9 cellular contexts compared by ENCODE assay signal in genomic region chr1:70706381-70707173, GRCh38.
DNase-seq lines count a peak whose midpoint lies in the region; ATAC-seq and TF ChIP-seq lines count a peak whose summit lies in the region.
"Had no signal": no experiment of that assay in that cellular context is flagged by ENCODE, and none has a peak within 500 bp of the region (broad histone marks: within the 10 kb centered on the region; RNA-seq: fewer than 3 reads in every experiment).

No MANE protein-coding gene starts in this region.

- peaks cover 14% of the 10 kb centered on the region for H3K27me3 ChIP-seq in RWPE2 (ENCODE audit: insufficient read depth, poor library complexity, severe bottlenecking)
- H3K27me3 ChIP-seq in muscle layer of colon (ENCODE audit: control insufficient read depth in 1 of 2, insufficient read depth in 2 of 2, low read length in 2 of 2): no peaks in the 10 kb centered on the region
- no peaks in the 10 kb centered on the region for H3K27me3 ChIP-seq in tibial nerve

- WGBS in tibial nerve, 2 donors: 13 to 18% methylated on average over 33 to 34 of the region's 34 CpGs

- H3K9me3 ChIP-seq in RWPE2 (ENCODE audit: severe bottlenecking): no peaks in the 10 kb centered on the region
- H3K9me3 ChIP-seq in muscle layer of colon (ENCODE audit: low read length): no peaks in the 10 kb centered on the region
- H3K9me3 ChIP-seq in tibial nerve: no peaks in the 10 kb centered on the region

- no peak for TF ChIP-seq EP300 in tibial nerve (IDR thresholded peaks at IDR 0.05)

- H3K4me1 ChIP-seq in RWPE2 (ENCODE audit: insufficient read depth, poor library complexity, severe bottlenecking) (no peaks in the 10 kb centered on the region), muscle layer of colon (ENCODE audit: insufficient read depth, low read length) (no peaks in the 10 kb centered on the region), tibial nerve (peaks cover 0 to 14% (median 0%) of the 10 kb centered on the region in 4 donors)

- ATAC-seq in RWPE2 (ENCODE audit: low read depth): 0 out of 3 replicates have a peak, but pooled peaks have one; percentile 21
- no peak for ATAC-seq in HG03097 (IDR thresholded peaks at IDR 0.05; ENCODE audit: low FRiP score, unreplicated experiment)
- ATAC-seq in HG02938 (IDR thresholded peaks at IDR 0.05; ENCODE audit: unreplicated experiment): no peak
- ATAC-seq: activated T-cell treated with anti-CD3 and anti-CD28 coated beads, Interleukin-2, amount 50 U/mL, for 4 hours had no signal

- TF ChIP-seq CTCF in RWPE2 (IDR thresholded peaks at IDR 0.05; ENCODE audit: poor library complexity, severe bottlenecking) (no peak), foreskin fibroblast (IDR thresholded peaks at IDR 0.05; ENCODE audit: low read depth, low read length) (no peak), tibial nerve (IDR thresholded peaks at IDR 0.05) (no peak)

- DNase-seq in RWPE2 (ENCODE audit: low spot score) (no peak), foreskin fibroblast (peak in 1 of 2 donors; percentile 2), tibial nerve (ENCODE audit: low spot score in 2 of 2) (no peak), T-helper 1 cell (no peak)
- no peak for DNase-seq in stimulated activated CD4-positive, alpha-beta T cell treated with anti-CD3 and anti-CD28 coated beads, Interleukin-4, amount 100 ng/mL, for 4 hours
- DNase-seq: activated T-cell treated with anti-CD3 and anti-CD28 coated beads, Interleukin-2, amount 50 U/mL, for 4 hours had no signal

- H3K4me3 ChIP-seq in RWPE2 (ENCODE audit: severe bottlenecking): no peak overlapping the region
- peak overlapping the region; percentile 35 to 52 for H3K4me3 ChIP-seq in foreskin fibroblast (ENCODE audit: low read depth in 1 of 2, low read length in 2 of 2)
- peak overlapping the region; percentile 29 to 36 for H3K4me3 ChIP-seq in muscle layer of colon (ENCODE audit: low read depth in 1 of 2, low read length in 2 of 2)
- peak overlapping the region in 3 of 4 donors; percentile 10 to 40 (median 34) for H3K4me3 ChIP-seq in tibial nerve

- H3K27ac ChIP-seq in RWPE2 (ENCODE audit: poor library complexity, severe bottlenecking) (no peak overlapping the region), muscle layer of colon (ENCODE audit: low read depth, low read length) (no peak overlapping the region), tibial nerve (no peak overlapping the region)

- no peak overlapping the region for H3K9ac ChIP-seq in muscle layer of colon (ENCODE audit: low read length)

- H3K36me3 ChIP-seq in RWPE2 (ENCODE audit: low read depth): no peaks in the 10 kb centered on the region
- no peaks in the 10 kb centered on the region for H3K36me3 ChIP-seq in muscle layer of colon (ENCODE audit: insufficient read depth, low read length)
- no peaks in the 10 kb centered on the region for H3K36me3 ChIP-seq in tibial nerve

- TF ChIP-seq POLR2A in tibial nerve (IDR thresholded peaks at IDR 0.05): no peak
